Comparison of ENCODE assay signal across 20 cellular contexts in genomic region chr1:17155257-17155895, GRCh38. TPM values are rescaled to one million over a fixed set of nuclear protein-coding genes. Genes with fewer than 3 reads are reported as not detected.
DNase-seq lines count a peak whose midpoint lies in the region; ATAC-seq, FAIRE-seq and TF ChIP-seq lines count a peak whose summit lies in the region.
"Had no signal": no experiment of that assay in that cellular context is flagged by ENCODE, and none has a peak within 500 bp of the region (broad histone marks: within the 10 kb centered on the region; RNA-seq: fewer than 3 reads in every experiment).

No MANE protein-coding gene starts in this region.

- no peaks in the 10 kb centered on the region for H3F3A ChIP-seq in MM.1S (ENCODE audit: insufficient read depth, low read length)

- in situ Hi-C loops in ACHN (cut with HindIII; ENCODE audit: low pct_ligation_motif_present, low pct_unique_long_range_greater_than_20kb, low sequenced_read_pairs) (no loop called here), K562 (cut with MboI) (no loop called here), transverse colon (cut with MboI; ENCODE audit: low pct_ligation_motif_present in 1 of 4, low pct_unique_long_range_greater_than_20kb in 1 of 4, low sequenced_read_pairs in 3 of 4) (no loop called here)

- H4K20me1 ChIP-seq in MM.1S (ENCODE audit: insufficient read depth, low read length) (no peaks in the 10 kb centered on the region), K562 (replicated peaks; ENCODE audit: control insufficient read depth, insufficient read depth, low read length) (no peaks in the 10 kb centered on the region)
- H4K20me1 ChIP-seq: BLaER1 had no signal

- H3K27me3 ChIP-seq in MM.1S (replicated peaks; ENCODE audit: insufficient read depth, low read length) = peaks cover 54% of the 10 kb centered on the region
- H3K27me3 ChIP-seq in K562 (ENCODE audit: control insufficient read depth in 2 of 2, insufficient read depth in 2 of 2, low read length in 2 of 2) = no peaks in the 10 kb centered on the region
- H3K27me3 ChIP-seq in transverse colon = peaks cover 19% of the 10 kb centered on the region
- H3K27me3 ChIP-seq: BLaER1 had no signal

- WGBS in K562 (ENCODE audit: insufficient coverage, low coverage, missing lambda C conversion rate) = 6% methylated on average over 2 of the region's 2 CpGs
- 21 to 25% methylated on average over 1 to 2 of the region's 2 CpGs for WGBS in transverse colon (ENCODE audit: low coverage in 1 of 2), 2 donors

- H3K4me1 ChIP-seq in MM.1S (ENCODE audit: low read length) (no peaks in the 10 kb centered on the region), K562 (replicated peaks in 1 of 2; ENCODE audit: control insufficient read depth in 2 of 2, insufficient read depth in 2 of 2, low read length in 2 of 2) (no peaks in the 10 kb centered on the region), transverse colon (peaks cover 0 to 3% (median 0%) of the 10 kb centered on the region in 4 donors)
- H3K4me1 ChIP-seq: BLaER1 had no signal

- DNase-seq in ACHN (peak; percentile 13), MM.1S (no peak), K562 (ENCODE audit: extremely low read depth in 1 of 4, low spot score in 3 of 4) (no peak), iris pigment epithelial cell (ENCODE audit: low read depth) (peak; percentile 14), transverse colon (no peak), GM10266 (ENCODE audit: extremely low spot score) (no peak)
- no peak for DNase-seq in stimulated activated CD4-positive, alpha-beta T cell treated with anti-CD3 and anti-CD28 coated beads, Interleukin-4, amount 100 ng/mL, for 1 hour
- DNase-seq: 8988T; CD8-positive, alpha-beta T cell; DND-41; GF-D8; NCI-H187; NCI-H526 treated with DMSO at 0.1 percent for 48 hours; NK-92 treated with Interleukin-12 subunit alpha and Interleukin-12 subunit beta, amount 100 ng/mL, for 24 hours had no signal

- H3K9ac ChIP-seq in MM.1S (ENCODE audit: low read length) (no peak overlapping the region; the same call in 1 of the 2 replicates), K562 (ENCODE audit: insufficient read depth in 1 of 2, low read depth in 2 of 2, low read length in 2 of 2) (no peak overlapping the region)
- H3K9ac ChIP-seq: BLaER1, GM23248 had no signal

- CTCF ChIA-PET in K562 (lab: Yijun Ruan, JAX; ENCODE audit: low intra/inter-chr PET ratio) = no interaction called here

- intact Hi-C loops in K562 (cut with micrococcal nuclease) (no loop called here), transverse colon (cut with DNase I; ENCODE audit: low total_unique reads) (loop anchor here (5.0 kb wide), 1 partner anchor 1628 kb away; the partner anchor contains the start of gene DNAJC16)

- TF ChIP-seq EP300 in K562 (IDR thresholded peaks at IDR 0.05; ENCODE audit: low read length) (no peak), transverse colon (IDR thresholded peaks at IDR 0.05; ENCODE audit: low read depth) (no peak)

- no peaks in the 10 kb centered on the region for H3K9me2 ChIP-seq in MM.1S (replicated peaks; ENCODE audit: insufficient read depth, low read length)

- TF ChIP-seq POLR2A in K562 (conservative IDR thresholded peaks at IDR 0.05) (no peak), transverse colon (IDR thresholded peaks at IDR 0.05) (no peak)

- no peak for ATAC-seq in K562
- no peak for ATAC-seq in HG03442 (IDR thresholded peaks at IDR 0.05; ENCODE audit: unreplicated experiment)
- ATAC-seq: CD8-positive, alpha-beta T cell had no signal

- no TSS peak for BruUV-seq in K562 (replicated peaks; lab: Mats Ljungman, UMichigan)

- H3K9me3 ChIP-seq in MM.1S (replicated peaks; ENCODE audit: insufficient read depth, low read length) = no peaks in the 10 kb centered on the region
- H3K9me3 ChIP-seq in K562 (replicated peaks; ENCODE audit: control insufficient read depth, insufficient read depth, low read depth, low read length) = 0 out of 2 replicates have a peak, but pooled peaks cover 2% of the 10 kb centered on the region
- H3K9me3 ChIP-seq in transverse colon = peaks cover 12 to 17% of the 10 kb centered on the region in 2 donors

- H3K27ac ChIP-seq in MM.1S (ENCODE audit: low read length) (no peak overlapping the region), K562 (ENCODE audit: extremely low read depth, low read depth, low read length) (no peak overlapping the region), transverse colon (no peak overlapping the region)
- H3K27ac ChIP-seq: BLaER1, GM23248 had no signal

- no peak for TF ChIP-seq CTCF in MM.1S (IDR thresholded peaks at IDR 0.05; ENCODE audit: low read length)
- no peak for TF ChIP-seq CTCF in K562 (IDR thresholded peaks at IDR 0.05 in 2 of 3, conservative IDR thresholded peaks at IDR 0.05 in 1 of 3; ENCODE audit: insufficient read depth in 2 of 3, low read depth in 1 of 3, low read length in 3 of 3)
- TF ChIP-seq CTCF in transverse colon (IDR thresholded peaks at IDR 0.05) = no peak
- TF ChIP-seq CTCF in GM10266 (IDR thresholded peaks at IDR 0.05; ENCODE audit: control insufficient read depth, insufficient read depth, low read depth, missing control alignments) = no peak

- H2AFZ ChIP-seq in MM.1S (ENCODE audit: low read length) (peak overlapping the region; percentile 59), K562 (ENCODE audit: low read depth, low read length) (no peak overlapping the region)
- H2AFZ ChIP-seq: GM23248 had no signal

- H3K4me3 ChIP-seq in MM.1S (ENCODE audit: low read length) (peak overlapping the region; percentile 25), K562 (no peak overlapping the region), transverse colon (no peak overlapping the region)
- H3K4me3 ChIP-seq: BLaER1, GM23248 had no signal

- peak overlapping the region; percentile 79; the same call in 1 of the 2 replicates for H3K4me2 ChIP-seq in MM.1S (ENCODE audit: low read depth, low read length)
- H3K4me2 ChIP-seq in K562 (ENCODE audit: insufficient read depth, low read length) = no peak overlapping the region
- H3K4me2 ChIP-seq: BLaER1 had no signal

- H3K79me2 ChIP-seq in MM.1S (ENCODE audit: low read length) (no peaks in the 10 kb centered on the region), K562 (ENCODE audit: control insufficient read depth, insufficient read depth, low read length) (no peaks in the 10 kb centered on the region)

- no peak for TF ChIP-seq RAD21 in K562 (CRISPR knock-in tag; conservative IDR thresholded peaks at IDR 0.05 in 1 of 2, IDR thresholded peaks at IDR 0.05 in 1 of 2)

- no peaks in the 10 kb centered on the region for H3K9me1 ChIP-seq in K562 (ENCODE audit: control insufficient read depth, insufficient read depth, low read length)

- H3K36me3 ChIP-seq in MM.1S (replicated peaks; ENCODE audit: insufficient read depth, low read length) = no peaks in the 10 kb centered on the region
- H3K36me3 ChIP-seq in K562 (ENCODE audit: control insufficient read depth, insufficient read depth, low read length) = no peaks in the 10 kb centered on the region
- no peaks in the 10 kb centered on the region for H3K36me3 ChIP-seq in transverse colon
- H3K36me3 ChIP-seq: BLaER1 had no signal

- no peak for FAIRE-seq in K562 (lab: Jason Lieb, UNC)
- FAIRE-seq: D721Med had no signal

- POLR2A ChIA-PET in K562 (lab: Yijun Ruan, JAX) = no interaction called here

RNA-seq across cellular contexts. Expression of gene PADI2, which starts 36.1 kb away (rescaled TPM):
- total RNA-seq in K562 (2011; cell fraction: chromatin; rRNA removed; ENCODE audit: low replicate concordance) = not detected in 2 replicates
- not detected in 2 replicates for total RNA-seq in K562 (2011; cell fraction: nucleolus; rRNA removed)
- not detected in 2 replicates for total RNA-seq in K562 (2011; cell fraction: nucleoplasm; rRNA removed)
- not detected in 2 replicates for total RNA-seq in K562 (2014; rRNA removed)
- not detected in 2 replicates for total RNA-seq in K562 (2014; rRNA removed; fragmentation: Illumina TruSeq; extraction: Trizol)
- total RNA-seq in K562 (2015; rRNA removed; fragmentation: Illumina TruSeq; extraction: Trizol) = not detected in 2 replicates
- 0.11 and 0.13 TPM in 2 replicates for total RNA-seq in K562 (2021)
- polyA plus RNA-seq in K562 (2011; rRNA removed) = 0.01 TPM in 2 replicates
- 0.03 TPM in 1 of 2 replicates, not detected in the other for polyA plus RNA-seq in K562 (2011; cell fraction: cytosol; rRNA removed)
- polyA plus RNA-seq in K562 (2011; cell fraction: nucleus; rRNA removed) = not detected in 2 replicates
- polyA plus RNA-seq in K562 (2012) = 0.05 TPM in 1 of 2 replicates, not detected in the other
- polyA plus RNA-seq in K562 (2014; fragmentation: Illumina TruSeq; extraction: Trizol) = not detected in 2 replicates
- under 1 TPM; 0.01 TPM for polyA plus RNA-seq in K562 (2014; fragmentation: Nextera tagmentation; extraction: Ambion mirVana)
- not detected in 2 replicates for polyA plus RNA-seq in K562 (2014; rRNA removed)
- polyA minus RNA-seq in K562 (2011; rRNA and poly(A)+ RNA removed) = not detected in 2 replicates
- not detected in 2 replicates for polyA minus RNA-seq in K562 (2011; cell fraction: cytosol; rRNA and poly(A)+ RNA removed)
- polyA minus RNA-seq in K562 (2011; cell fraction: nucleus; rRNA and poly(A)+ RNA removed) = not detected in 2 replicates
- 100 to 1,000 TPM; 143 to 285 (median 238) TPM for total RNA-seq in transverse colon
- total RNA-seq: CD8-positive, alpha-beta T cell had no signal

RNA-seq across cellular contexts. Expression of gene PADI1, which starts 49.6 kb away (rescaled TPM):
- total RNA-seq in K562 (2011; cell fraction: chromatin; rRNA removed; ENCODE audit: low replicate concordance) = not detected in 2 replicates
- total RNA-seq in K562 (2011; cell fraction: nucleolus; rRNA removed) = not detected in 2 replicates
- not detected in 2 replicates for total RNA-seq in K562 (2011; cell fraction: nucleoplasm; rRNA removed)
- not detected in 2 replicates for total RNA-seq in K562 (2014; rRNA removed)
- not detected in 2 replicates for total RNA-seq in K562 (2014; rRNA removed; fragmentation: Illumina TruSeq; extraction: Trizol)
- total RNA-seq in K562 (2015; rRNA removed; fragmentation: Illumina TruSeq; extraction: Trizol) = not detected in 2 replicates
- not detected in 2 replicates for total RNA-seq in K562 (2021)
- not detected in 2 replicates for polyA plus RNA-seq in K562 (2011; rRNA removed)
- not detected in 2 replicates for polyA plus RNA-seq in K562 (2011; cell fraction: cytosol; rRNA removed)
- polyA plus RNA-seq in K562 (2011; cell fraction: nucleus; rRNA removed) = not detected in 2 replicates
- 0.03 TPM in 1 of 2 replicates, not detected in the other for polyA plus RNA-seq in K562 (2012)
- polyA plus RNA-seq in K562 (2014; fragmentation: Illumina TruSeq; extraction: Trizol) = not detected in 2 replicates
- not detected for polyA plus RNA-seq in K562 (2014; fragmentation: Nextera tagmentation; extraction: Ambion mirVana)
- not detected in 2 replicates for polyA plus RNA-seq in K562 (2014; rRNA removed)
- polyA minus RNA-seq in K562 (2011; rRNA and poly(A)+ RNA removed) = not detected in 2 replicates
- not detected in 2 replicates for polyA minus RNA-seq in K562 (2011; cell fraction: cytosol; rRNA and poly(A)+ RNA removed)
- polyA minus RNA-seq in K562 (2011; cell fraction: nucleus; rRNA and poly(A)+ RNA removed) = not detected in 2 replicates
- total RNA-seq in transverse colon = under 1 TPM in 1 of 4 donors, not detected in 3; 0.14 TPM
- total RNA-seq: CD8-positive, alpha-beta T cell; SK-MEL-5 had no signal
- polyA plus RNA-seq: IgD-negative memory B cell had no signal

Comparison
In these comparisons a context has a peak if more than half of its experiments do, and no peak if none do; other contexts are left out.
1. DNase-seq: peak in ACHN (single experiment) and iris pigment epithelial cell (single experiment); none in MM.1S (single experiment), K562 (0 of 4), transverse colon (single experiment), stimulated activated CD4-positive, alpha-beta T cell treated with anti-CD3 and anti-CD28 coated beads, Interleukin-4, amount 100 ng/mL, for 1 hour (single experiment) and GM10266 (single experiment).
2. RNA of gene PADI2, which starts 36.1 kb away (total RNA-seq): 143 to 285 TPM in transverse colon; 0.11 to 0.13 TPM in K562; every median in the first group is over 100 times any median in the second.